ENCODE assay signal across 17 cellular contexts in the genomic region with DNA sequence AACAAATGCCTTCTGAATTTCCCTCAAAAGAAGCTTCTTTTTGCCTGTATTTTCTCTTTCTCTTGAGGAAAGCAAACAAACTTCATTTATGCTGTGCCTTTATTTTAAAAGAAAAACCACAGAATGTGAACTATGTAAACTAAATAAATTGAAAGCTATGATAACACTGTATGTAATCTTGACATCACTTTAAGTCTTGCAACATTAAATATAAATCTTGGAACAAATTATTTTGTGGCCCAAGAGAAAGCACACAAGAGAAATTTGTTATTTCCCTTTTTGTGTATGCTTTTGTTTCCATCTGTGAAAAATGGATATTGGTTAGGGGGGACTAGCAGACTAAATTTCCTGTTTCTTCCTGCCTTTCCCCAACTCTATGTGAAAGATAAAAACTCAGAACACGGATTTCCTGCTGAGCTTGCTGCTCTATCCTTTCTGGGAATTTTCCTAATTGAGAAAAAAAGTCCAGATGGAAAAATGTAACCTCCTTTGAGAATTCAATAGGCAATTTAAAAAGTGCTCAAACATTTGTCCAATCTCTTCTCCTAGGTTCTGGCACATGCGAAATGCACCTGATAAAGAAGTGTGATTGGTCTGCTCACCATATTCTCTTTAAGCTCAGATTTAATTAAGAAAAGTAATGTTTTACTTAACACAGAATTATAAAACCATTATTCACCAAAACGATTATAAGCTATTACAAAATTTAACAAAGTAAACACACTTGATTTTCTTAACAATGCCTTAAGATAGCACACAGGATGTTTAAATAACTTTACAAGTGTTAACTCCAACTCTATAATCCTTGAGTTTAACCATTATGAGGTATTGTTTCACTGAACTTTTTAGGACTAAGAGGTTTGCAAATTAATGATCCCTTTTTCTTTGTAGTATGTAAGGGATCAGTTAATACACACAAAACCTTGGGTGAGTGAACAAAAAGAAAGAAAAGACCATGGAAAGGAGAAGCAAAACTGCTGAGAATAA. TPM values are rescaled to one million over a fixed set of nuclear protein-coding genes. Genes with fewer than 3 reads are reported as not detected.
DNase-seq lines count a peak whose midpoint lies in the region; ATAC-seq and TF ChIP-seq lines count a peak whose summit lies in the region.
"Had no signal": no experiment of that assay in that cellular context is flagged by ENCODE, and none has a peak within 500 bp of the region (broad histone marks: within the 10 kb centered on the region; RNA-seq: fewer than 3 reads in every experiment).

No MANE protein-coding gene starts in this region.

- H3K4me1 ChIP-seq in heart left ventricle (peaks cover 0 to 26% (median 2%) of the 10 kb centered on the region in 12 donors), upper lobe of right lung (no peaks in the 10 kb centered on the region)

- no peak for DNase-seq in heart left ventricle
- DNase-seq in Right ventricle myocardium superior = no peak
- DNase-seq in astrocyte of the cerebellum (ENCODE audit: low read depth) = peak; percentile 20
- no peak for DNase-seq in left lobe of liver (ENCODE audit: low spot score)
- no peak for DNase-seq in upper lobe of right lung
- DNase-seq in NCI-H2107 (lab: John Stamatoyannopoulos, UW) = no peak
- DNase-seq: DND-41, Karpas-422, mammary epithelial cell, NCI-H2081 treated with DMSO at 0.1 percent for 48 hours, retina, T-cell had no signal

- peak overlapping the region in 8 of 12 donors; percentile 7 to 56 (median 35) for H3K27ac ChIP-seq in heart left ventricle
- H3K27ac ChIP-seq in upper lobe of right lung = peak overlapping the region; percentile 65
- H3K27ac ChIP-seq: cardiac muscle cell had no signal

- 23 to 30% (median 25%) methylated on average over 3 of the region's 3 CpGs for WGBS in heart left ventricle, 4 donors

- H3K36me3 ChIP-seq in heart left ventricle = no peaks in the 10 kb centered on the region
- no peaks in the 10 kb centered on the region for H3K36me3 ChIP-seq in upper lobe of right lung
- H3K36me3 ChIP-seq: cardiac muscle cell, gastroesophageal sphincter had no signal

- H3K9me3 ChIP-seq in heart left ventricle (peaks cover 0 to 22% (median 0%) of the 10 kb centered on the region in 12 donors), upper lobe of right lung (no peaks in the 10 kb centered on the region)

- in situ Hi-C loops in astrocyte of the cerebellum (cut with HindIII; ENCODE audit: low sequenced_read_pairs) = loop anchor here (25.0 kb wide), 1 partner anchor 937 kb away; no protein-coding TSS in a partner anchor

- no peak for TF ChIP-seq POLR2A in heart left ventricle (IDR thresholded peaks at IDR 0.05)

- intact Hi-C loops in heart left ventricle (cut with DNase I) (loop anchor here in 3 of 10 donors (5.0 kb wide), 2 partner anchors 68 to 73 kb away; no protein-coding TSS in a partner anchor), Right ventricle myocardium superior (cut with DNase I) (no loop called here), upper lobe of right lung (cut with DNase I) (loop anchor here (5.0 kb wide), 1 partner anchor 78 kb away; no protein-coding TSS in a partner anchor)

- TF ChIP-seq CTCF in heart left ventricle (IDR thresholded peaks at IDR 0.05) (no peak), astrocyte of the cerebellum (IDR thresholded peaks at IDR 0.05; ENCODE audit: low read depth, low read length, missing control alignments) (no peak), upper lobe of right lung (IDR thresholded peaks at IDR 0.05) (no peak)

- H3K27me3 ChIP-seq in heart left ventricle (no peaks in the 10 kb centered on the region), upper lobe of right lung (no peaks in the 10 kb centered on the region)
- H3K27me3 ChIP-seq: cardiac muscle cell, gastroesophageal sphincter had no signal

- no peak for ATAC-seq in heart left ventricle
- ATAC-seq in Right ventricle myocardium superior (ENCODE audit: poor library complexity) = no peak
- peak; percentile 47 for ATAC-seq in left lobe of liver
- no peak for ATAC-seq in upper lobe of right lung
- no peak for ATAC-seq in GM19467 (IDR thresholded peaks at IDR 0.05; ENCODE audit: unreplicated experiment)
- ATAC-seq in HG03025 (IDR thresholded peaks at IDR 0.05; ENCODE audit: low FRiP score, unreplicated experiment) = no peak
- ATAC-seq: activated T-helper 17 cell treated with anti-CD3 and anti-CD28 coated beads, Interleukin-2, amount 50 U/mL, for 72 hours; gastroesophageal sphincter; T-cell had no signal

- no peak overlapping the region for H3K4me3 ChIP-seq in heart left ventricle
- H3K4me3 ChIP-seq in astrocyte of the cerebellum (ENCODE audit: low read depth, low read length) = no peak overlapping the region
- peak overlapping the region; percentile 8 for H3K4me3 ChIP-seq in upper lobe of right lung
- H3K4me3 ChIP-seq: cardiac muscle cell, gastroesophageal sphincter had no signal

RNA-seq across cellular contexts. Expression of a gene that starts 21.1 kb away (rescaled TPM):
- total RNA-seq in heart left ventricle (10 to 100 TPM; 18.2 to 63.7 (median 25.0) TPM), Right ventricle myocardium superior (24.3 TPM), left lobe of liver (144 TPM), upper lobe of right lung (366 TPM)
- polyA plus RNA-seq in heart left ventricle = 10 to 100 TPM; 13.5 to 24.6 TPM
